ENCODE assay signal across 8 cellular contexts in genomic region chr17:30235386-30236296, GRCh38. TPM values are rescaled to one million over a fixed set of nuclear protein-coding genes. Genes with fewer than 3 reads are reported as not detected.
DNase-seq lines count a peak whose midpoint lies in the region; ATAC-seq and TF ChIP-seq lines count a peak whose summit lies in the region.

Gene SLC6A4 (minus strand): TSS chr17:30235697. CDS start chr17:30221958, 13,739 bp downstream.

- no peak within 1 kb of the TSS for H3K27ac ChIP-seq in MM.1S (ENCODE audit: low read length)
- peak within 1 kb of the TSS in 1 of 2 donors; percentile 63 for H3K27ac ChIP-seq in esophagus (ENCODE audit: low read depth in 2 of 2, low read length in 1 of 2)
- no peak within 1 kb of the TSS for H3K27ac ChIP-seq in neural progenitor cell

- no peaks in the 10 kb centered on the region for H3K36me3 ChIP-seq in MM.1S (replicated peaks; ENCODE audit: insufficient read depth, low read length)
- no peaks in the 10 kb centered on the region for H3K36me3 ChIP-seq in esophagus (ENCODE audit: control insufficient read depth in 2 of 2, insufficient read depth in 2 of 2, low read length in 1 of 2)
- H3K36me3 ChIP-seq in neural progenitor cell, result no peaks in the 10 kb centered on the region

- no peak within 1 kb of the TSS for H3K27ac Mint-ChIP-seq in neural progenitor cell

- no peak for DNase-seq in MM.1S
- peak; percentile 72 for DNase-seq in neural progenitor cell (ENCODE audit: low spot score)
- no peak for DNase-seq in HuH-7 (ENCODE audit: low spot score)
- DNase-seq in NCI-H1436 (lab: John Stamatoyannopoulos, UW), result no peak

- no peaks in the 10 kb centered on the region for H4K20me1 ChIP-seq in MM.1S (ENCODE audit: insufficient read depth, low read length)
- H4K20me1 ChIP-seq in neural progenitor cell (ENCODE audit: low read depth), result peaks cover 18% of the 10 kb centered on the region

- H3K4me3 ChIP-seq in GM08714 (ENCODE audit: low read length), result peak within 1 kb of the TSS; percentile 45; the same call in 1 of the 2 replicates
- H3K4me3 ChIP-seq in MM.1S (ENCODE audit: low read length), result peak within 1 kb of the TSS; percentile 49
- peak within 1 kb of the TSS; percentile 48 to 60 for H3K4me3 ChIP-seq in esophagus (ENCODE audit: low read depth in 1 of 2, low read length in 2 of 2)
- H3K4me3 ChIP-seq in neural progenitor cell, result peak within 1 kb of the TSS; percentile 57

- WGBS in esophagus, 2 donors, result 3 to 6% methylated on average over 62 to 82 of the region's 82 CpGs

- H3K4me1 Mint-ChIP-seq in neural progenitor cell, result peaks cover 33% of the 10 kb centered on the region

- peaks cover 13% of the 10 kb centered on the region for H3K9me3 Mint-ChIP-seq in neural progenitor cell

- H3K79me2 ChIP-seq in MM.1S (ENCODE audit: low read length), result no peaks in the 10 kb centered on the region
- H3K79me2 ChIP-seq in neural progenitor cell (ENCODE audit: low read depth), result no peaks in the 10 kb centered on the region

- H3K4me2 ChIP-seq in MM.1S (ENCODE audit: low read depth, low read length), result peak within 1 kb of the TSS; percentile 86
- H3K4me2 ChIP-seq in neural progenitor cell, result peak within 1 kb of the TSS; percentile 93

- ATAC-seq in GM21786 (IDR thresholded peaks at IDR 0.05; ENCODE audit: unreplicated experiment) (no peak), GM21390 (IDR thresholded peaks at IDR 0.05; ENCODE audit: unreplicated experiment) (no peak)

- TF ChIP-seq CTCF in MM.1S (IDR thresholded peaks at IDR 0.05; ENCODE audit: low read length) (no peak), neural progenitor cell (IDR thresholded peaks at IDR 0.05) (no peak)

- H3K4me3 Mint-ChIP-seq in neural progenitor cell, result peak within 1 kb of the TSS; percentile 86

- H3K9ac ChIP-seq in MM.1S (ENCODE audit: low read length), result no peak within 1 kb of the TSS
- H3K9ac ChIP-seq in neural progenitor cell, result no peak within 1 kb of the TSS

- H3K27me3 ChIP-seq in MM.1S (replicated peaks; ENCODE audit: insufficient read depth, low read length) (peaks cover 30% of the 10 kb centered on the region), esophagus (ENCODE audit: control insufficient read depth in 1 of 2, insufficient read depth in 2 of 2, low read length in 2 of 2) (peaks cover 0 to 9% of the 10 kb centered on the region in 2 donors), neural progenitor cell (peaks cover 97% of the 10 kb centered on the region)

- no peaks in the 10 kb centered on the region for H3K9me3 ChIP-seq in MM.1S (replicated peaks; ENCODE audit: insufficient read depth, low read length)
- H3K9me3 ChIP-seq in esophagus (ENCODE audit: control insufficient read depth in 2 of 2, insufficient read depth in 1 of 2, low read depth in 1 of 2, low read length in 1 of 2), result no peaks in the 10 kb centered on the region
- H3K9me3 ChIP-seq in neural progenitor cell (ENCODE audit: low read depth), result no peaks in the 10 kb centered on the region

- H3K4me1 ChIP-seq in MM.1S (ENCODE audit: low read length), result no peaks in the 10 kb centered on the region
- H3K4me1 ChIP-seq in esophagus (ENCODE audit: control insufficient read depth in 2 of 2, insufficient read depth in 2 of 2, low read length in 1 of 2), result peaks cover 3 to 15% of the 10 kb centered on the region in 2 donors
- peaks cover 29% of the 10 kb centered on the region for H3K4me1 ChIP-seq in neural progenitor cell

- no peaks in the 10 kb centered on the region for H3K9me2 ChIP-seq in MM.1S (replicated peaks; ENCODE audit: insufficient read depth, low read length)

- peaks cover 67% of the 10 kb centered on the region for H3K27me3 Mint-ChIP-seq in neural progenitor cell (ENCODE audit: insufficient read depth, low read depth)

- H3K36me3 Mint-ChIP-seq in neural progenitor cell, result peaks cover 5% of the 10 kb centered on the region

- peak within 1 kb of the TSS; percentile 63 for H2AFZ ChIP-seq in MM.1S (ENCODE audit: low read length)
- peak within 1 kb of the TSS; percentile 99 for H2AFZ ChIP-seq in neural progenitor cell (replicated peaks)

- no peaks in the 10 kb centered on the region for H3F3A ChIP-seq in MM.1S (ENCODE audit: insufficient read depth, low read length)
- H3F3A ChIP-seq in neural progenitor cell (ENCODE audit: low read depth), result peaks cover 22% of the 10 kb centered on the region

RNA-seq across cellular contexts. Expression of gene SLC6A4, which starts in this region (rescaled TPM):
- 1 to 10 TPM in 1 of 2 donors, under 1 TPM in 1; 0.35 to 2.3 TPM for polyA plus RNA-seq in esophagus
- total RNA-seq in neural progenitor cell (ENCODE audit: low replicate concordance), result 0.25 TPM in 1 of 2 replicates, not detected in the other

Comparison
In these comparisons a context has a peak if more than half of its experiments do, and no peak if none do; other contexts are left out.
1. Peak in DNase-seq, H3K4me3 ChIP-seq and H3K4me2 ChIP-seq in neural progenitor cell; RNA of the gene not detected or under 1 TPM.